ENCODE assay signal across 8 cellular contexts in the genomic region with DNA sequence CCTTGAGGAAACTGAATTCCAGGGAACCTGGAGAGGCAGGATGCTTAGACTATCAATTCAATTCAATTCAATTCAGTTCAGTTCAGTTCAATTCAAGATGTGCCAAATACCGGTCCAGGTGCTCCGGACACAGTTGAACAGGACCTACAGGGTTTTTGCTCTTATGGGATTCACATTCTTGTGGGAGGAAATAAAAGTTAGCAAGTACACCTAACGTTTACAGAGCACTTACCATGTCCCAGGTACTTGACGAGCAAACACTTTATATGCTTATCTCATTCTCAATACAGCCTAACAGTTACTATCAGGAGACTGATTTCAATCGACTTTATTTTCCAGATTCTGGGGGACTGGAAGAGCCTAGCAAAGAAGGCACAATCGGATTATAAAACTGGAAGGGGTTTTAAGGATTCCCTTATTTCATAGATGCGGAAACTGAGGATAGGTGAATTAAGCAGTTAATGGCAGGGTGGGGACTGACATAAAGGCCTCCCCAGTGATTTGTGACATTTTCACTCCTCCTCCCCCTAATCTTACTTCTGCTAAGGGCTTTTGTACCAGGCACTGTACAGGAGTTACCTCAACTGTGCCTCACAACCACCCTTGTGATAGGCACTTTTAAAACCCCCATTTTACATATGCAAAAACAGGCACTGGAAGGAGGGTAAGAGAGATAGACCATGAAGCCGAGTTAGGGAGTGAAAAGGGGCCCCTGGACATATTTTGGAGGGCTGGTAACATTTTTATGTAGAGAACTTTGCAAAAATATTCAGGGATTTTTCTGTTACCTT. TPM values are rescaled to one million over a fixed set of nuclear protein-coding genes. Genes with fewer than 3 reads are reported as not detected.
DNase-seq lines count a peak whose midpoint lies in the region; ATAC-seq and TF ChIP-seq lines count a peak whose summit lies in the region.

No MANE protein-coding gene starts in this region.

- H2BK12ac ChIP-seq in H9 (ENCODE audit: insufficient read length, low read depth, low read length), result no peak overlapping the region

- no peak overlapping the region for H2BK15ac ChIP-seq in H9 (ENCODE audit: low read depth, low read length)

- H3K23me2 ChIP-seq in H9 (ENCODE audit: insufficient read length, low read depth, low read length, poor library complexity, severe bottlenecking), result peaks cover 18% of the 10 kb centered on the region

- H4K5ac ChIP-seq in H9 (ENCODE audit: insufficient read length, low read depth, low read length), result no peak overlapping the region

- no peak overlapping the region for H3K56ac ChIP-seq in H9 (ENCODE audit: insufficient read length, low read depth, low read length)

- peaks cover 7% of the 10 kb centered on the region; the same call in 1 of the 2 replicates for H3K79me2 ChIP-seq in H9 (ENCODE audit: insufficient read depth, low read length)

- H2BK5ac ChIP-seq in H9 (ENCODE audit: insufficient read length, low read length), result no peak overlapping the region

- H3K14ac ChIP-seq in H9 (ENCODE audit: insufficient read depth, low read length), result no peak overlapping the region

- H3K27me3 Mint-ChIP-seq in H9 (ENCODE audit: low read depth), result no peaks in the 10 kb centered on the region
- no peaks in the 10 kb centered on the region for H3K27me3 Mint-ChIP-seq in activated naive CD8-positive, alpha-beta T cell treated with anti-CD3 and anti-CD28 coated beads, Interleukin-2, amount 50 U/mL, for 24 hours

- H3K4me3 Mint-ChIP-seq in H9, result peak overlapping the region; percentile 87 to 92
- peak overlapping the region; percentile 93 for H3K4me3 Mint-ChIP-seq in activated naive CD8-positive, alpha-beta T cell treated with anti-CD3 and anti-CD28 coated beads, Interleukin-2, amount 50 U/mL, for 24 hours

- no peak overlapping the region for H3K4ac ChIP-seq in H9 (ENCODE audit: low read depth, low read length)

- H3K27me3 ChIP-seq in H9 (ENCODE audit: insufficient read depth, low read length), result no peaks in the 10 kb centered on the region
- no peaks in the 10 kb centered on the region for H3K27me3 ChIP-seq in mononuclear cell (ENCODE audit: insufficient read depth, low read length)

- no peak overlapping the region for H2BK20ac ChIP-seq in H9 (ENCODE audit: low read depth, low read length, poor library complexity, severe bottlenecking)

- no peak overlapping the region for H3K18ac ChIP-seq in H9 (ENCODE audit: insufficient read length, low read depth, low read length)

- peaks cover 42 to 47% of the 10 kb centered on the region in 2 experiments for H3K4me1 Mint-ChIP-seq in H9
- peaks cover 55% of the 10 kb centered on the region for H3K4me1 Mint-ChIP-seq in activated naive CD8-positive, alpha-beta T cell treated with anti-CD3 and anti-CD28 coated beads, Interleukin-2, amount 50 U/mL, for 24 hours

- H3K9ac ChIP-seq in H9 (ENCODE audit: extremely low read depth, insufficient read length, low read length), result no peak overlapping the region

- H3K9me3 ChIP-seq in H9 (ENCODE audit: control insufficient read depth, low read depth, low read length) (no peaks in the 10 kb centered on the region), mononuclear cell (ENCODE audit: low read depth, low read length) (no peaks in the 10 kb centered on the region)

- no CpG with 5 or more reads among the region's 8 CpGs for WGBS in H9 (ENCODE audit: extremely low coverage, insufficient read length, low lambda C conversion rate)

- H3K4me1 ChIP-seq in H9 (ENCODE audit: insufficient read depth, low read length) (0 out of 2 replicates have a peak, but pooled peaks cover 3% of the 10 kb centered on the region), mononuclear cell (ENCODE audit: insufficient read depth, low read length) (peaks cover 52% of the 10 kb centered on the region)

- TF ChIP-seq CTCF in 22Rv1 (IDR thresholded peaks at IDR 0.05), result no peak
- TF ChIP-seq CTCF in H9 (conservative IDR thresholded peaks at IDR 0.05), result no peak

- no peak overlapping the region for H2AK5ac ChIP-seq in H9 (ENCODE audit: insufficient read length, low read length)

- H3K4me2 ChIP-seq in H9 (ENCODE audit: insufficient read depth, insufficient read length, low read length), result peak overlapping the region; percentile 97

- DNase-seq in H9, result no peak
- no peak for DNase-seq in activated naive CD8-positive, alpha-beta T cell treated with anti-CD3 and anti-CD28 coated beads, Interleukin-2, amount 50 U/mL, for 24 hours
- no peak for DNase-seq in Ammon's horn (ENCODE audit: low spot score)
- no peak for DNase-seq in COR-L47 (lab: John Stamatoyannopoulos, UW)

- H4K8ac ChIP-seq in H9 (replicated peaks; ENCODE audit: insufficient read length, low read depth, low read length), result no peak overlapping the region

- H4K20me1 ChIP-seq in H9 (ENCODE audit: control insufficient read depth, insufficient read depth, insufficient read length), result no peaks in the 10 kb centered on the region

- H3K9me3 Mint-ChIP-seq in H9, result no peaks in the 10 kb centered on the region
- no peaks in the 10 kb centered on the region for H3K9me3 Mint-ChIP-seq in activated naive CD8-positive, alpha-beta T cell treated with anti-CD3 and anti-CD28 coated beads, Interleukin-2, amount 50 U/mL, for 24 hours

- peak overlapping the region; percentile 81 to 93 (median 92) for H3K27ac Mint-ChIP-seq in H9
- peak overlapping the region; percentile 87 for H3K27ac Mint-ChIP-seq in activated naive CD8-positive, alpha-beta T cell treated with anti-CD3 and anti-CD28 coated beads, Interleukin-2, amount 50 U/mL, for 24 hours

- no peak for ATAC-seq in activated naive CD8-positive, alpha-beta T cell treated with anti-CD3 and anti-CD28 coated beads, Interleukin-2, amount 50 U/mL, for 24 hours
- no peak for ATAC-seq in HG03378 (IDR thresholded peaks at IDR 0.05; ENCODE audit: unreplicated experiment)
- ATAC-seq in GM19397 (IDR thresholded peaks at IDR 0.05; ENCODE audit: unreplicated experiment), result no peak

- no peak overlapping the region for H3T11ph ChIP-seq in H9 (ENCODE audit: low read length)

- no peak overlapping the region for H3K23ac ChIP-seq in H9 (ENCODE audit: insufficient read length, low read depth, low read length)

- no peak overlapping the region for H4K91ac ChIP-seq in H9 (ENCODE audit: insufficient read length, low read depth, low read length)

- H3K27ac ChIP-seq in 22Rv1 (peak overlapping the region; percentile 83), H9 (ENCODE audit: insufficient read length, low read depth, low read length) (no peak overlapping the region)

- H3K4me3 ChIP-seq in mononuclear cell (ENCODE audit: low read length), result peak overlapping the region; percentile 89

- H2AFZ ChIP-seq in H9 (ENCODE audit: low read length), result no peak overlapping the region

- no peaks in the 10 kb centered on the region for H3K79me1 ChIP-seq in H9 (ENCODE audit: insufficient read depth, low read depth, low read length, poor library complexity, severe bottlenecking)

- peaks cover 0 to 14% (median 2%) of the 10 kb centered on the region in 3 experiments; a peak in 4 of 7 replicates for H3K36me3 Mint-ChIP-seq in H9 (ENCODE audit: insufficient read depth in 1 of 3, low read depth in 3 of 3)
- H3K36me3 Mint-ChIP-seq in activated naive CD8-positive, alpha-beta T cell treated with anti-CD3 and anti-CD28 coated beads, Interleukin-2, amount 50 U/mL, for 24 hours (ENCODE audit: low read depth), result peaks cover 4% of the 10 kb centered on the region

- no peak overlapping the region for H2BK120ac ChIP-seq in H9 (ENCODE audit: low read depth, low read length, poor library complexity, severe bottlenecking)

RNA-seq across cellular contexts. Expression of a gene that starts 0.7 kb away (rescaled TPM):
- total RNA-seq in H9 (2021) (47.7 and 48.6 TPM in 2 replicates), mononuclear cell (53.1 TPM)

RNA-seq across cellular contexts. Expression of a gene that starts 1.2 kb away (rescaled TPM):
- total RNA-seq in H9 (2021) (17.8 and 21.6 TPM in 2 replicates), mononuclear cell (12.9 TPM)

RNA-seq across cellular contexts. Expression of a gene that starts 32.9 kb away (rescaled TPM):
- total RNA-seq in H9 (2021) (58.4 and 59.2 TPM in 2 replicates), mononuclear cell (29.4 TPM)
